In genomic region chr6:6766230-6766905, GRCh38 we compare ENCODE assay signal across 22 cellular contexts.
"Had no signal": no experiment of that assay in that cellular context is flagged by ENCODE, and none has a peak within 500 bp of the region (broad histone marks: within the 10 kb centered on the region; RNA-seq: fewer than 3 reads in every experiment).

No MANE protein-coding gene starts in this region.

- H3K4me3 Mint-ChIP-seq: activated B cell treated with CpG ODN at 0.5 μM for 24 hours; activated CD8-positive, alpha-beta T cell treated with anti-CD3 and anti-CD28 coated beads, Interleukin-2, amount 10 ng/mL, durations not matched to agents 7 days and 5 days; activated naive CD8-positive, alpha-beta T cell; neural progenitor cell; T-helper 17 cell had no signal

- H3K4me1 Mint-ChIP-seq: activated B cell treated with CpG ODN at 0.5 μM for 24 hours, neural progenitor cell, T-helper 17 cell had no signal

- H3K27me3 ChIP-seq: neural progenitor cell, ovary, transverse colon had no signal

- H3K9me3 Mint-ChIP-seq: activated B cell treated with CpG ODN at 0.5 μM for 24 hours had no signal

- H3K4me1 ChIP-seq: lower lobe of right lung, neural progenitor cell, transverse colon had no signal

- H3K9ac ChIP-seq: neural progenitor cell had no signal

- H3K4me2 ChIP-seq: neural progenitor cell had no signal

- H2AFZ ChIP-seq: neural progenitor cell had no signal

- H3K27ac Mint-ChIP-seq: activated B cell treated with CpG ODN at 0.5 μM for 24 hours; activated CD8-positive, alpha-beta T cell treated with anti-CD3 and anti-CD28 coated beads, Interleukin-2, amount 10 ng/mL, durations not matched to agents 7 days and 5 days; activated naive CD8-positive, alpha-beta T cell; neural progenitor cell; T-helper 17 cell had no signal

- H3K9me3 ChIP-seq: lower lobe of right lung, ovary, transverse colon had no signal

- ATAC-seq: activated CD8-positive, alpha-beta T cell treated with anti-CD3 and anti-CD28 coated beads, Interleukin-2, amount 10 ng/mL, durations not matched to agents 7 days and 5 days; esophagus mucosa; lower lobe of right lung; T-helper 17 cell had no signal

- H3K36me3 Mint-ChIP-seq: activated naive CD8-positive, alpha-beta T cell; neural progenitor cell had no signal

- H3K27me3 Mint-ChIP-seq: activated naive CD8-positive, alpha-beta T cell had no signal

- H3K36me3 ChIP-seq: lower lobe of right lung, neural progenitor cell, ovary, transverse colon had no signal

- H3K27ac ChIP-seq: coronary artery, lower lobe of right lung, neural progenitor cell, ovary, skin epidermis, transverse colon had no signal

- H3K4me3 ChIP-seq: coronary artery, lower lobe of right lung, neural progenitor cell, ovary, skin epidermis, transverse colon had no signal

- DNase-seq: activated B cell treated with CpG ODN at 0.5 μM for 24 hours; activated CD4-positive, alpha-beta T cell treated with anti-CD3 and anti-CD28 coated beads for 48 hours; activated CD8-positive, alpha-beta memory T cell treated with anti-CD3 and anti-CD28 coated beads, Interleukin-2, amount 50 U/mL, for 4 hours; activated CD8-positive, alpha-beta T cell treated with anti-CD3 and anti-CD28 coated beads, Interleukin-2, amount 10 ng/mL, durations not matched to agents 7 days and 5 days; activated effector memory CD4-positive, alpha-beta T cell treated with anti-CD3 and anti-CD28 coated beads, Interleukin-2, amount 50 U/mL, for 16 hours; activated T-cell treated with anti-CD3 and anti-CD28 coated beads, Interleukin-2, amount 50 U/mL, for 48 hours; amniotic stem cell; hypothalamus; lower lobe of right lung; midbrain; ovary; retina; stimulated activated CD4-positive, alpha-beta T cell treated with anti-CD3 and anti-CD28 coated beads, Interleukin-4, amount 100 ng/mL, for 24 hours; stimulated activated CD8-positive, alpha-beta memory T cell treated with anti-CD3 and anti-CD28 coated beads, Interleukin-4, amount 100 ng/mL, for 48 hours; stimulated activated naive CD4-positive, alpha-beta T cell treated with Interleukin-2 at 50 U/mL for 16 hours; T-helper 17 cell; transverse colon had no signal
